In the genomic region with DNA sequence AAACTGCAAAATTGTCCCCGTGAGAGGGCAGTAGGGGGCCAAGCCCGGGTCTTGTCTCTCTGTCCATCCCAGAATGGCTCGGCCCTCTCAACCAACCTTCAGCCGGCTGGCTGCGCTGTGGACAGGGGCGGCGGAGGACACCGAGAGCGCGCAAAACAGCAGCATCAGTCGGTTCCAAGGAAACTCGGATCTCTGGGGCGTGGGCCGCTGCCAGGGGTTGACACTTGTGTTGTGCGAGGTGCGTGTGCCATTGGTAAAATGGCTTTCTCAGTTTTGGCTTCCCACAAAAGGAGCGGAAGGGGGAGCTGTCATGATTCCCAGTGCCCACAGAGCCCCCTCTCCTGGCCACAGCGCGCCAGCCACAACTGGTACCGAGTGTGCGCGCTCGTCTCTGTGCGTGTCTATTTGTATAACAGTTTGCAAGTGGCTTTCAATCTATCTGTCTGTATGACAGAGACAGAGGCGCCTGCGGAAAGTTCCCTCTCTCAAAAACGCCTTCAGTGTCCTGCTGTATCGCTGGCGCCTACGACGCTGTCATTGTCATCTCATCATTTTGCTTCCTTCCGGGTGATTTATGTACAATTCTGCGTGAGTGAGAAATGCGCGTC, we compare ENCODE assay signal across 8 cellular contexts. TPM values are rescaled to one million over a fixed set of nuclear protein-coding genes. Genes with fewer than 3 reads are reported as not detected.
DNase-seq lines count a peak whose midpoint lies in the region; ATAC-seq and TF ChIP-seq lines count a peak whose summit lies in the region.

No MANE protein-coding gene starts in this region.

- in situ Hi-C loops in ACHN (cut with HindIII; ENCODE audit: low pct_ligation_motif_present, low pct_unique_long_range_greater_than_20kb, low sequenced_read_pairs), result no loop called here

- H3K9me2 ChIP-seq in DOHH2 (replicated peaks; ENCODE audit: control insufficient read depth, low read length), result no peaks in the 10 kb centered on the region

- no peaks in the 10 kb centered on the region for H3K36me3 Mint-ChIP-seq in MCF 10A (ENCODE audit: insufficient read depth, unreplicated experiment)

- intact Hi-C loops in MCF 10A (cut with micrococcal nuclease) (no loop called here), left lung (cut with DNase I) (no loop called here)

- H3K4me1 ChIP-seq in DOHH2 (ENCODE audit: control insufficient read depth, low read length) (no peaks in the 10 kb centered on the region), left lung (peaks cover 12 to 30% of the 10 kb centered on the region in 2 donors)

- POLR2A ChIA-PET in MCF 10A (lab: Yijun Ruan, JAX), result no interaction called here

- no peaks in the 10 kb centered on the region for H3K79me2 ChIP-seq in DOHH2 (ENCODE audit: control insufficient read depth, low read length)

- H3K4me3 ChIP-seq in DOHH2 (ENCODE audit: low read length) (no peak overlapping the region), left lung (no peak overlapping the region)

- no peaks in the 10 kb centered on the region for H3K9me3 Mint-ChIP-seq in MCF 10A (ENCODE audit: unreplicated experiment)

- TF ChIP-seq CTCF in DOHH2 (IDR thresholded peaks at IDR 0.05; ENCODE audit: low read depth, low read length, poor library complexity, severe bottlenecking) (peak; percentile 21), MCF 10A (IDR thresholded peaks at IDR 0.05; ENCODE audit: unreplicated experiment) (no peak), left lung (IDR thresholded peaks at IDR 0.05) (no peak)

- no peak overlapping the region for H3K4me2 ChIP-seq in DOHH2 (ENCODE audit: low read length)

- H3K27ac Mint-ChIP-seq in MCF 10A (ENCODE audit: low read depth, unreplicated experiment), result no peak overlapping the region

- H3K27me3 Mint-ChIP-seq in MCF 10A (ENCODE audit: insufficient read depth, unreplicated experiment), result peaks cover 52% of the 10 kb centered on the region

- no peaks in the 10 kb centered on the region for H3F3A ChIP-seq in DOHH2 (ENCODE audit: control insufficient read depth, insufficient read depth)

- H3K27ac ChIP-seq in DOHH2 (ENCODE audit: low read depth, low read length) (no peak overlapping the region), left lung (no peak overlapping the region), substantia nigra (ENCODE audit: low read depth, low read length, poor library complexity, severe bottlenecking) (no peak overlapping the region)

- no peaks in the 10 kb centered on the region for H3K9me3 ChIP-seq in DOHH2 (ENCODE audit: control insufficient read depth, insufficient read depth, low read length)
- no peaks in the 10 kb centered on the region for H3K9me3 ChIP-seq in left lung

- ATAC-seq in left lung, result peak; percentile 21

- no peaks in the 10 kb centered on the region for H3K27me3 ChIP-seq in DOHH2 (ENCODE audit: control insufficient read depth, low read length)
- H3K27me3 ChIP-seq in left lung, result peaks cover 71 to 75% of the 10 kb centered on the region in 2 donors

- no peaks in the 10 kb centered on the region for H3K36me3 ChIP-seq in DOHH2 (ENCODE audit: control insufficient read depth, low read length)
- no peaks in the 10 kb centered on the region for H3K36me3 ChIP-seq in left lung

- H3K4me3 Mint-ChIP-seq in MCF 10A (ENCODE audit: unreplicated experiment), result peak overlapping the region; percentile 91

- H4K20me1 ChIP-seq in DOHH2 (ENCODE audit: control insufficient read depth, insufficient read depth, low read depth, low read length), result no peaks in the 10 kb centered on the region

- CTCF ChIA-PET in MCF 10A (lab: Yijun Ruan, JAX), result interaction anchor here (1.3 kb wide), 1 partner anchor 149 kb away, joined by 5 read pairs; no protein-coding TSS in a partner anchor

- peaks cover 24% of the 10 kb centered on the region for H3K4me1 Mint-ChIP-seq in MCF 10A (ENCODE audit: insufficient read depth, unreplicated experiment)

- BruUV-seq in MCF 10A (replicated peaks; lab: Mats Ljungman, UMichigan), result no TSS peak

- peak; percentile 3 for DNase-seq in NCI-H510A treated with DMSO at 0.1 percent for 48 hours (lab: John Stamatoyannopoulos, UW)
- DNase-seq in MCF 10A (ENCODE audit: unreplicated experiment), result no peak
- DNase-seq in left lung, result peak in 1 of 2 donors; percentile 60
- peak in 34 of 49 donors; percentile 3 to 65 (median 32) for DNase-seq in substantia nigra (lab: John Stamatoyannopoulos, UW)
- DNase-seq in DMS153 (lab: John Stamatoyannopoulos, UW), result no peak
- no peak for DNase-seq in NCI-H1417 (lab: John Stamatoyannopoulos, UW)
- no peak for DNase-seq in ACHN

RNA-seq across cellular contexts. Expression of gene DKK2, which starts 1.9 kb away (rescaled TPM):
- total RNA-seq in MCF 10A (2022) (0.07 and 0.30 TPM in 2 replicates), left lung (10 to 100 TPM; 17.5 to 20.2 TPM)

Comparison
In these comparisons a context has a peak if more than half of its experiments do, and no peak if none do; other contexts are left out.
1. DNase-seq: peak in NCI-H510A treated with DMSO at 0.1 percent for 48 hours (single experiment) and substantia nigra (34 of 49); none in MCF 10A (single experiment), DMS153 (single experiment), NCI-H1417 (0 of 3) and ACHN (single experiment).
2. RNA of gene DKK2, which starts 1.9 kb away (total RNA-seq): 17.5 to 20.2 TPM in left lung; 0.07 to 0.30 TPM in MCF 10A; every median in the first group is over 10 times any median in the second.